13 cellular contexts compared by ENCODE assay signal in the genomic region with DNA sequence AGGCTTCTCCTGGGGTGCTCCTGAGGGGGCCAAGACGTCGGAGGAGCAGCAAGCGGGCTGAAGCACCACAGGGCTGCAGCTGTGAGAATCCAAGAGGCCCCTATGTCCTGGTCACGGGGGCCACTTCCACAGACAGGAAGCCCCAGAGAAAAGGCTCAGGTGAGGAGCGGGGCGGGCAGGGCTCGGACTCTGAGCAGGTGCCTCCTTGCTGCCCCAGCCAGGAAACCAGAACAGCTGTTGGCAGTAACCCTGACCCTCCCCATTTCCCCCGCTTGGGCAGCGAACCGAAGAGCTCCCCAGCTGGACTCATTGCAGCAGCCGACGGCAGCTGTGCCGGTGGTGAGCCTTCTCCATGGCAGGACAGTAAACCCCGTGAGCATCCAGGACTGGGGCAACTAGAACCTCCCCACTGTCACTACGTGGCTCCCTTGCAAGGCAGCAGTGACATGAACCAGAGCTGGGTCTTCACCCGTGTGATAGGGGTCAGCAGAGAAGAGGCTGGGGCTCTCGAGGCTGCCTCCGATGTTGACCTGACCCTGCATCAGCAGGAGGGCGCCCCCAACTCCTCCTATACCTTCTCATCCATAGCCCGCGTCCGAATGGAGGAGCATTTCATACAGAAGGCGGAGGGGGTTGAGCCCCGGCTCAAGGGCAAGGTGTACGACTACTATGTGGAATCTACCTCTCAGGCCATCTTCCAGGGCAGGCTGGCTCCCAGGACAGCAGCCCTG. TPM values are rescaled to one million over a fixed set of nuclear protein-coding genes. Genes with fewer than 3 reads are reported as not detected.
DNase-seq lines count a peak whose midpoint lies in the region; ATAC-seq lines count a peak whose summit lies in the region.
"Had no signal": no experiment of that assay in that cellular context is flagged by ENCODE, and none has a peak within 500 bp of the region (broad histone marks: within the 10 kb centered on the region; RNA-seq: fewer than 3 reads in every experiment).

No MANE protein-coding gene starts in this region.

- H3K27me3 ChIP-seq in iPS-18a (ENCODE audit: control insufficient read depth, insufficient read depth, low read length) = no peaks in the 10 kb centered on the region
- H3K27me3 ChIP-seq: Peyer's patch had no signal

- peak overlapping the region; percentile 38 for H3K9ac ChIP-seq in ES-I3 (ENCODE audit: low read depth, low read length)
- H3K9ac ChIP-seq in iPS-18a (ENCODE audit: low read length) = no peak overlapping the region

- H3K27ac ChIP-seq in iPS-18a (ENCODE audit: low read length) = peak overlapping the region; percentile 60
- H3K27ac ChIP-seq: heart right ventricle, Peyer's patch had no signal

- H3K4me1 ChIP-seq in ES-I3 (ENCODE audit: insufficient read depth, low read length) (peaks cover 24% of the 10 kb centered on the region), iPS-18a (ENCODE audit: control insufficient read depth, low read depth, low read length) (peaks cover 31% of the 10 kb centered on the region)
- H3K4me1 ChIP-seq: Peyer's patch had no signal

- ATAC-seq in HG02840 (IDR thresholded peaks at IDR 0.05; ENCODE audit: low FRiP score, unreplicated experiment) = no peak

- no peaks in the 10 kb centered on the region for H3K9me3 ChIP-seq in ES-I3 (ENCODE audit: control insufficient read depth, insufficient read depth, low read length)
- no peaks in the 10 kb centered on the region for H3K9me3 ChIP-seq in iPS-18a (ENCODE audit: control insufficient read depth, low read depth, low read length)
- H3K9me3 ChIP-seq: heart right ventricle, Peyer's patch had no signal

- H3K36me3 ChIP-seq in ES-I3 (ENCODE audit: insufficient read depth, low read length) (peaks cover 18% of the 10 kb centered on the region; the same call in 1 of the 2 replicates), iPS-18a (ENCODE audit: control insufficient read depth, low read depth, low read length) (peaks cover 11% of the 10 kb centered on the region)
- H3K36me3 ChIP-seq: heart right ventricle, Peyer's patch had no signal

- H3K4me3 ChIP-seq in iPS-18a (ENCODE audit: low read length) = peak overlapping the region; percentile 37
- H3K4me3 ChIP-seq: heart right ventricle, Peyer's patch had no signal

- DNase-seq in NCI-H2196 treated with DMSO at 0.1 percent for 48 hours (lab: John Stamatoyannopoulos, UW; ENCODE audit: unreplicated experiment) = peak; percentile 74
- DNase-seq in renal cortical epithelial cell (ENCODE audit: low read depth) = peak; percentile 62
- DNase-seq in central memory CD4-positive, alpha-beta T cell = no peak
- no peak for DNase-seq in NK-92 treated with Interleukin-12 subunit alpha and Interleukin-12 subunit beta, amount 100 ng/mL, for 24 hours (lab: John Stamatoyannopoulos, UW)
- DNase-seq: activated CD8-positive, alpha-beta memory T cell treated with anti-CD3 and anti-CD28 coated beads, Interleukin-2, amount 50 U/mL, for 48 hours; amniotic stem cell; DND-41; effector CD8-positive, alpha-beta T cell; heart right ventricle had no signal

RNA-seq across cellular contexts. Expression of a gene that starts 0.6 kb away (rescaled TPM):
- 5.2 and 28.3 TPM in 2 replicates for total RNA-seq in renal cortical epithelial cell

Comparison
In these comparisons a context has a peak if more than half of its experiments do, and no peak if none do; other contexts are left out.
1. DNase-seq: peak in NCI-H2196 treated with DMSO at 0.1 percent for 48 hours (single experiment) and renal cortical epithelial cell (single experiment); none in central memory CD4-positive, alpha-beta T cell (single experiment) and NK-92 treated with Interleukin-12 subunit alpha and Interleukin-12 subunit beta, amount 100 ng/mL, for 24 hours (single experiment).